Comparison of ENCODE assay signal across 1 cellular context in genomic region chr22:36330655-36331305, GRCh38.
TF ChIP-seq lines count a peak whose summit lies in the region.

No MANE protein-coding gene starts in this region.

TF ChIP-seq in K562, 482 proteins besides CTCF, POLR2A, EP300 and RAD21 (continued from another document):
- TF ChIP-seq ZNF318 (IDR thresholded peaks at IDR 0.05; ENCODE audit: borderline replicate concordance in 1 of 2, low read depth in 1 of 2) (no peak), PKNOX1 (IDR thresholded peaks at IDR 0.05) (no peak), SRSF7 (optimal IDR thresholded peaks at IDR 0.05; ENCODE audit: low read depth, low read length) (no peak), XRCC5 (IDR thresholded peaks at IDR 0.05; ENCODE audit: low read depth, low read length) (no peak), HCFC1 (IDR thresholded peaks at IDR 0.05; ENCODE audit: low read depth, low read length) (no peak), MTA3 (IDR thresholded peaks at IDR 0.05; ENCODE audit: borderline replicate concordance) (no peak), JUND (IDR thresholded peaks at IDR 0.05; ENCODE audit: borderline replicate concordance, low read depth, low read length) (peak; percentile 54; the same call in 1 of the 2 replicates), JUND (tag; IDR thresholded peaks at IDR 0.05; ENCODE audit: borderline replicate concordance, low read depth, low read length) (peak; percentile 38; the same call in 1 of the 3 replicates), ZNF174 (CRISPR knock-in tag; IDR thresholded peaks at IDR 0.05) (no peak), MAX (CRISPR knock-in tag; IDR thresholded peaks at IDR 0.05) (no peak), SRSF9 (IDR thresholded peaks at IDR 0.05; ENCODE audit: borderline replicate concordance, low read depth, low read length) (no peak), ZNF395 (CRISPR knock-in tag; IDR thresholded peaks at IDR 0.05) (0 out of 2 replicates have a peak, but pooled peaks have one; percentile 40), SRF (CRISPR knock-in tag; IDR thresholded peaks at IDR 0.05) (peak in 1 of 2 experiments; percentile 82; a peak in 2 of 4 replicates), DMBX1 (CRISPR knock-in tag; IDR thresholded peaks at IDR 0.05; ENCODE audit: borderline replicate concordance) (peak; percentile 16; the same call in 1 of the 2 replicates), RFX1 (IDR thresholded peaks at IDR 0.05) (no peak), MXD1 (CRISPR knock-in tag; IDR thresholded peaks at IDR 0.05; ENCODE audit: borderline replicate concordance, poor library complexity, severe bottlenecking) (no peak), TEAD1 (CRISPR knock-in tag; IDR thresholded peaks at IDR 0.05) (no peak), ARID1B (IDR thresholded peaks at IDR 0.05) (0 out of 2 replicates have a peak, but pooled peaks have one; percentile 15), ZNF316 (IDR thresholded peaks at IDR 0.05) (no peak), ZBTB7A (IDR thresholded peaks at IDR 0.05; ENCODE audit: borderline replicate concordance, control insufficient read depth, low read depth, low read length) (peak; percentile 63; the same call in 1 of the 2 replicates), U2AF1 (optimal IDR thresholded peaks at IDR 0.05; ENCODE audit: low read depth, low read length) (no peak), NONO (IDR thresholded peaks at IDR 0.05; ENCODE audit: low read depth in 2 of 2, low read length in 1 of 2) (no peak), THAP7 (CRISPR knock-in tag; IDR thresholded peaks at IDR 0.05) (no peak), RAD51 (IDR thresholded peaks at IDR 0.05; ENCODE audit: borderline replicate concordance, low read depth) (no peak), TEAD4 (IDR thresholded peaks at IDR 0.05; ENCODE audit: low read length) (0 out of 2 replicates have a peak, but pooled peaks have one; percentile 20), TEAD4 (CRISPR knock-in tag; IDR thresholded peaks at IDR 0.05; ENCODE audit: borderline replicate concordance) (no peak)
